ENCODE assay signal across 24 cellular contexts in the genomic region with DNA sequence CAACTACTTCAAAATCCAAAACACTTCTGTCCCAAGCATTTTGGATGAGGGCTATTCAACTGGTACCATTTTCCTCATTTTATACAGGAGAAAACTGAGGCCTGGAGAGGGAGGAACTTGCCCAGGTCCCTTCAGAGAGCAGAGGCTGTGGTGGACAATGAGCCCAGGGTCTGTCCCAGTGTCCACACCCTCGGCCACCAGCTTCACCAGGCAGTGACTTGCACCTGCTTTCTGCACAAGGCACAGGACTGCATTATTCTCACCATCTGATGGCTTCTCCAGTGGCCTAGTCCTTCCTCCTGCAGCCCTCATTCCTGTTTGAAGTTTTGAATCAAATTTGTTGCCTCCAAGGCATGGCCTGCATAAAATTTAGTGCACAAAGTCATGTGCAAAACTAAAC.
"Had no signal": no experiment of that assay in that cellular context is flagged by ENCODE, and none has a peak within 500 bp of the region (broad histone marks: within the 10 kb centered on the region; RNA-seq: fewer than 3 reads in every experiment).

No MANE protein-coding gene starts in this region.

- H3K9me3 Mint-ChIP-seq: effector memory CD8-positive, alpha-beta T cell; memory B cell; natural killer cell; stimulated activated memory B cell treated with anti-CD40 and anti-IgM and Interleukin-4, amounts not matched to agents 10 μg/mL and 1 μg/mL and 100 μg/mL, for 72 hours had no signal

- H3K4me1 ChIP-seq: gastroesophageal sphincter had no signal

- H3K4me2 ChIP-seq: hepatocyte had no signal

- H3K4me3 Mint-ChIP-seq: effector memory CD8-positive, alpha-beta T cell; memory B cell; natural killer cell; stimulated activated memory B cell treated with anti-CD40 and anti-IgM and Interleukin-4, amounts not matched to agents 10 μg/mL and 1 μg/mL and 100 μg/mL, for 72 hours had no signal

- H3K27ac Mint-ChIP-seq: memory B cell; natural killer cell; stimulated activated memory B cell treated with anti-CD40 and anti-IgM and Interleukin-4, amounts not matched to agents 10 μg/mL and 1 μg/mL and 100 μg/mL, for 72 hours had no signal

- ATAC-seq: effector memory CD8-positive, alpha-beta T cell; esophagus mucosa; foreskin keratinocyte; gastroesophageal sphincter; heart left ventricle; left lobe of liver; natural killer cell; pancreas; stimulated activated memory B cell treated with anti-CD40 and anti-IgM and Interleukin-4, amounts not matched to agents 10 μg/mL and 1 μg/mL and 100 μg/mL, for 72 hours; stimulated activated naive CD8-positive, alpha-beta T cell treated with anti-CD3 and anti-CD28 coated beads, Interleukin-15, Interleukin-2, amounts not matched to agents 100 U/mL and 50 U/mL, for 24 hours had no signal

- H3K79me2 ChIP-seq: hepatocyte had no signal

- H3K27ac ChIP-seq: coronary artery, epithelial cell of prostate, foreskin keratinocyte, gastroesophageal sphincter, heart left ventricle, hepatocyte, pancreas, thoracic aorta, tibial nerve, upper lobe of left lung, uterus had no signal

- H3K9me3 ChIP-seq: gastroesophageal sphincter, heart left ventricle, pancreas, thoracic aorta, tibial nerve, upper lobe of left lung, uterus had no signal

- H3K36me3 Mint-ChIP-seq: memory B cell; natural killer cell; stimulated activated memory B cell treated with anti-CD40 and anti-IgM and Interleukin-4, amounts not matched to agents 10 μg/mL and 1 μg/mL and 100 μg/mL, for 72 hours had no signal

- H3K4me3 ChIP-seq: coronary artery, gastroesophageal sphincter, heart left ventricle, hepatocyte, lung, pancreas, thoracic aorta, tibial nerve, upper lobe of left lung, uterus had no signal

- H3K4me1 Mint-ChIP-seq: memory B cell; stimulated activated memory B cell treated with anti-CD40 and anti-IgM and Interleukin-4, amounts not matched to agents 10 μg/mL and 1 μg/mL and 100 μg/mL, for 72 hours had no signal

- H3K27me3 Mint-ChIP-seq: effector memory CD8-positive, alpha-beta T cell; memory B cell; stimulated activated memory B cell treated with anti-CD40 and anti-IgM and Interleukin-4, amounts not matched to agents 10 μg/mL and 1 μg/mL and 100 μg/mL, for 72 hours had no signal

- H3K36me3 ChIP-seq: thoracic aorta, upper lobe of left lung, uterus had no signal

- DNase-seq: dermis blood vessel endothelial cell; effector memory CD8-positive, alpha-beta T cell; foreskin keratinocyte; heart left ventricle; kidney; natural killer cell; occipital lobe; pancreas; stimulated activated CD4-positive, alpha-beta T cell treated with anti-CD3 and anti-CD28 coated beads, Interleukin-2, amount 100 ng/mL, for 24 hours; stimulated activated CD4-positive, alpha-beta T cell treated with anti-CD3 and anti-CD28 coated beads, Interleukin-4, amount 100 ng/mL, for 24 hours; stimulated activated naive CD8-positive, alpha-beta T cell treated with anti-CD3 and anti-CD28 coated beads, Interleukin-15, Interleukin-2, amounts not matched to agents 100 U/mL and 50 U/mL, for 24 hours; upper lobe of left lung; uterus had no signal

- H2AFZ ChIP-seq: hepatocyte had no signal

- H3K27me3 ChIP-seq: foreskin keratinocyte, gastroesophageal sphincter, heart left ventricle, hepatocyte, pancreas, tibial nerve, upper lobe of left lung, uterus had no signal
